In genomic region chr22:17198188-17199130, GRCh38 we compare ENCODE assay signal across 9 cellular contexts.
A peak's percentile ranks its signal among the peaks of the same experiment; 100 is the strongest.
DNase-seq lines count a peak whose midpoint lies in the region; ATAC-seq, FAIRE-seq and TF ChIP-seq lines count a peak whose summit lies in the region.
"Had no signal": no experiment of that assay in that cellular context is flagged by ENCODE, and none has a peak within 500 bp of the region (broad histone marks: within the 10 kb centered on the region; RNA-seq: fewer than 3 reads in every experiment).

No MANE protein-coding gene starts in this region.

- FAIRE-seq in urothelium cell line (lab: Jason Lieb, UNC): no peak

- H3K27me3 ChIP-seq in muscle layer of colon (ENCODE audit: control insufficient read depth in 1 of 2, insufficient read depth in 2 of 2, low read length in 2 of 2): peaks cover 0 to 11% of the 10 kb centered on the region in 2 donors

- H3K9ac ChIP-seq in muscle layer of colon (ENCODE audit: low read length): no peak overlapping the region

- H3K36me3 ChIP-seq in muscle layer of colon (ENCODE audit: insufficient read depth, low read length): no peaks in the 10 kb centered on the region

- no peaks in the 10 kb centered on the region for H3K9me3 ChIP-seq in muscle layer of colon (ENCODE audit: low read length)

- ATAC-seq in HG03039 (IDR thresholded peaks at IDR 0.05; ENCODE audit: unreplicated experiment) (no peak), GM21390 (IDR thresholded peaks at IDR 0.05; ENCODE audit: unreplicated experiment) (no peak)

- H3K27ac ChIP-seq in muscle layer of colon (ENCODE audit: low read depth, low read length): peak overlapping the region; percentile 7

- TF ChIP-seq CTCF in fibroblast of mammary gland (conservative IDR thresholded peaks at IDR 0.05; ENCODE audit: control insufficient read depth, insufficient read depth, low read depth, low read length): no peak

- no peaks in the 10 kb centered on the region for H3K4me1 ChIP-seq in muscle layer of colon (ENCODE audit: insufficient read depth, low read length)

- DNase-seq in NCI-H510A treated with DMSO at 0.1 percent for 48 hours (lab: John Stamatoyannopoulos, UW) (peak; percentile 40), NCI-H510A (lab: John Stamatoyannopoulos, UW) (no peak), fibroblast of mammary gland (ENCODE audit: low read depth) (peak; percentile 9), urothelium cell line (ENCODE audit: low spot score) (no peak)
- DNase-seq in activated CD4-positive, alpha-beta T cell treated with anti-CD3 and anti-CD28 coated beads for 1 hour: no peak
- DNase-seq: stimulated activated naive CD4-positive, alpha-beta T cell treated with Interleukin-2 at 50 U/mL for 16 hours had no signal

- H3K4me3 ChIP-seq in fibroblast of mammary gland (ENCODE audit: control insufficient read depth, low read depth, low read length) (peak overlapping the region; percentile 50), muscle layer of colon (ENCODE audit: low read depth in 1 of 2, low read length in 2 of 2) (no peak overlapping the region)

Comparison
In these comparisons a context has a peak if more than half of its experiments do, and no peak if none do; other contexts are left out.
1. DNase-seq: peak in NCI-H510A treated with DMSO at 0.1 percent for 48 hours (single experiment) and fibroblast of mammary gland (single experiment); none in NCI-H510A (single experiment), urothelium cell line (single experiment) and activated CD4-positive, alpha-beta T cell treated with anti-CD3 and anti-CD28 coated beads for 1 hour (single experiment).